In genomic region chr7:2242541-2243482, GRCh38 we compare ENCODE assay signal across 8 cellular contexts. TPM values are rescaled to one million over a fixed set of nuclear protein-coding genes. Genes with fewer than 3 reads are reported as not detected.
DNase-seq lines count a peak whose midpoint lies in the region; ATAC-seq, FAIRE-seq and TF ChIP-seq lines count a peak whose summit lies in the region.

No MANE protein-coding gene starts in this region.

- H3K27me3 ChIP-seq in IMR-90 (ENCODE audit: control insufficient read depth, insufficient read depth, low read length), result no peaks in the 10 kb centered on the region
- no peaks in the 10 kb centered on the region for H3K27me3 ChIP-seq in esophagus muscularis mucosa
- no peaks in the 10 kb centered on the region for H3K27me3 ChIP-seq in pancreas

- BruUV-seq in IMR-90 (replicated peaks; lab: Mats Ljungman, UMichigan), result no TSS peak

- H2BK120ac ChIP-seq in IMR-90 (ENCODE audit: low read depth, low read length), result no peak overlapping the region

- peaks cover 18% of the 10 kb centered on the region for H3K36me3 Mint-ChIP-seq in activated CD4-positive, alpha-beta T cell treated with anti-CD3 and anti-CD28 coated beads, Interleukin-2, amount 10 ng/mL, durations not matched to agents 7 days and 5 days (ENCODE audit: low read depth)

- peak overlapping the region; percentile 97 for H3K27ac Mint-ChIP-seq in activated CD4-positive, alpha-beta T cell treated with anti-CD3 and anti-CD28 coated beads, Interleukin-2, amount 10 ng/mL, durations not matched to agents 7 days and 5 days

- no peak for TF ChIP-seq POLR2A in IMR-90 (IDR thresholded peaks at IDR 0.05; ENCODE audit: low read depth, low read length)
- TF ChIP-seq POLR2A in esophagus muscularis mucosa (IDR thresholded peaks at IDR 0.05; ENCODE audit: low read depth), result no peak

- intact Hi-C loops in IMR-90 (cut with micrococcal nuclease), result loop anchor here (1.0 kb wide), 1 partner anchor 105 kb away; no protein-coding TSS in a partner anchor
- intact Hi-C loops in esophagus muscularis mucosa (cut with DNase I), result no loop called here
- intact Hi-C loops in pancreas (cut with DNase I), result no loop called here

- no peak overlapping the region for H2BK20ac ChIP-seq in IMR-90 (ENCODE audit: low read depth, low read length)

- in situ Hi-C loops in IMR-90 (cut with MboI; ENCODE audit: low sequenced_read_pairs), result no loop called here

- H3K9me1 ChIP-seq in IMR-90 (ENCODE audit: insufficient read depth, low read length), result peaks cover 16% of the 10 kb centered on the region

- H3K36me3 ChIP-seq in IMR-90 (ENCODE audit: control insufficient read depth, insufficient read depth, low read length) (peaks cover 12% of the 10 kb centered on the region), esophagus muscularis mucosa (peaks cover 12 to 18% (median 17%) of the 10 kb centered on the region in 4 donors), pancreas (peaks cover 0 to 4% (median 0%) of the 10 kb centered on the region in 3 donors)

- H3K27me3 Mint-ChIP-seq in activated CD4-positive, alpha-beta T cell treated with anti-CD3 and anti-CD28 coated beads, Interleukin-2, amount 10 ng/mL, durations not matched to agents 7 days and 5 days, result no peaks in the 10 kb centered on the region

- H3K4me2 ChIP-seq in IMR-90 (ENCODE audit: low read depth, low read length), result peak overlapping the region; percentile 93

- H2AK5ac ChIP-seq in IMR-90 (ENCODE audit: low read depth, low read length), result peak overlapping the region; percentile 69

- peaks cover 3% of the 10 kb centered on the region for H3K4me1 ChIP-seq in IMR-90 (ENCODE audit: control insufficient read depth, insufficient read depth, low read length)
- peaks cover 18 to 29% (median 23%) of the 10 kb centered on the region in 4 donors for H3K4me1 ChIP-seq in esophagus muscularis mucosa
- H3K4me1 ChIP-seq in pancreas, result peaks cover 0 to 10% (median 7%) of the 10 kb centered on the region in 3 donors

- 0 out of 2 replicates have a peak overlapping the region, but pooled peaks have one; percentile 19 for H4K5ac ChIP-seq in IMR-90 (ENCODE audit: low read depth, low read length)

- H3K18ac ChIP-seq in IMR-90 (ENCODE audit: low read depth, low read length), result no peak overlapping the region

- H3K14ac ChIP-seq in IMR-90 (replicated peaks; ENCODE audit: low read depth, low read length), result peak overlapping the region; percentile 66

- no peak overlapping the region for H2BK5ac ChIP-seq in IMR-90 (ENCODE audit: low read depth, low read length, poor library complexity, severe bottlenecking)

- peak overlapping the region; percentile 74 for H3K9ac ChIP-seq in IMR-90 (ENCODE audit: low read depth, low read length)

- peak; percentile 35 for DNase-seq in activated CD4-positive, alpha-beta T cell treated with anti-CD3 and anti-CD28 coated beads, Interleukin-2, amount 10 ng/mL, durations not matched to agents 7 days and 5 days
- DNase-seq in activated CD4-positive, alpha-beta T cell treated with anti-CD3 and anti-CD28 coated beads for 4 hours, result no peak
- peak; percentile 20 for DNase-seq in IMR-90
- DNase-seq in UCSD-AML1 (lab: John Stamatoyannopoulos, UW; ENCODE audit: unreplicated experiment), result peak; percentile 34
- DNase-seq in esophagus muscularis mucosa (ENCODE audit: extremely low spot score), result no peak
- DNase-seq in pancreas, result no peak
- DNase-seq in HPDE6-E6E7 (ENCODE audit: extremely low spot score), result no peak
- no peak for DNase-seq in islet precursor cell

- dilution Hi-C loops in IMR-90 (cut with HindIII; ENCODE audit: low sequenced_read_pairs, unreplicated experiment), result no loop called here

- 12% methylated on average over 13 of the region's 21 CpGs; no CpG with 5 or more reads in 1 of the 2 experiments for WGBS in IMR-90 (ENCODE audit: extremely low coverage in 2 of 2, insufficient read length in 1 of 2), 2 experiments
- WGBS in esophagus muscularis mucosa, result 31% methylated on average over 19 of the region's 21 CpGs
- 8 to 20% methylated on average over 21 of the region's 21 CpGs for WGBS in pancreas, 2 donors

- TF ChIP-seq EP300 in esophagus muscularis mucosa (IDR thresholded peaks at IDR 0.05), result no peak

- H4K8ac ChIP-seq in IMR-90 (ENCODE audit: low read depth in 2 of 2, low read length in 2 of 2), result peak overlapping the region; percentile 57 to 82; a peak in 3 of 4 replicates

- POLR2A ChIA-PET in activated CD4-positive, alpha-beta T cell treated with anti-CD3 and anti-CD28 coated beads, Interleukin-2, amount 10 ng/mL, durations not matched to agents 7 days and 5 days (lab: Charles Lee), result no interaction called here
- POLR2A ChIA-PET in IMR-90 (lab: Charles Lee; ENCODE audit: unreplicated experiment), result no interaction called here

- H3K4me3 Mint-ChIP-seq in activated CD4-positive, alpha-beta T cell treated with anti-CD3 and anti-CD28 coated beads, Interleukin-2, amount 10 ng/mL, durations not matched to agents 7 days and 5 days, result peak overlapping the region; percentile 96

- peaks cover 30 to 55% of the 10 kb centered on the region in 2 experiments for H3K79me1 ChIP-seq in IMR-90 (ENCODE audit: low read depth in 1 of 2, low read length in 2 of 2)

- peak overlapping the region; percentile 63; the same call in 1 of the 2 replicates for H3K27ac ChIP-seq in IMR-90 (ENCODE audit: insufficient read depth, low read length)
- H3K27ac ChIP-seq in esophagus muscularis mucosa (replicated peaks in 1 of 4), result peak overlapping the region in 3 of 4 donors; percentile 67 to 77 (median 68)
- no peak overlapping the region for H3K27ac ChIP-seq in pancreas

- H3K4me3 ChIP-seq in IMR-90 (ENCODE audit: insufficient read depth, low read depth, low read length), result peak overlapping the region; percentile 98
- peak overlapping the region; percentile 84 to 100 (median 94) for H3K4me3 ChIP-seq in esophagus muscularis mucosa
- peak overlapping the region; percentile 79 to 97 (median 92) for H3K4me3 ChIP-seq in pancreas

- peak overlapping the region; percentile 59 for H4K91ac ChIP-seq in IMR-90 (ENCODE audit: insufficient read depth, low read depth, low read length)

- H3K9me3 Mint-ChIP-seq in activated CD4-positive, alpha-beta T cell treated with anti-CD3 and anti-CD28 coated beads, Interleukin-2, amount 10 ng/mL, durations not matched to agents 7 days and 5 days, result no peaks in the 10 kb centered on the region

- TF ChIP-seq CTCF in IMR-90 (conservative IDR thresholded peaks at IDR 0.05; ENCODE audit: low read depth, low read length), result no peak
- peak in 1 of 3 experiments; percentile 2 for TF ChIP-seq CTCF in esophagus muscularis mucosa (IDR thresholded peaks at IDR 0.05)
- TF ChIP-seq CTCF in pancreas (IDR thresholded peaks at IDR 0.05), result no peak

- H4K20me1 ChIP-seq in IMR-90 (ENCODE audit: insufficient read depth, low read length), result peaks cover 7% of the 10 kb centered on the region; the same call in 1 of the 2 replicates

- peak overlapping the region; percentile 59; the same call in 1 of the 2 replicates for H3K23ac ChIP-seq in IMR-90 (ENCODE audit: low read depth, low read length)

- peak overlapping the region; percentile 51 for H2AK9ac ChIP-seq in IMR-90 (replicated peaks; ENCODE audit: low read depth, low read length, poor library complexity)

- peaks cover 36% of the 10 kb centered on the region for H3K4me1 Mint-ChIP-seq in activated CD4-positive, alpha-beta T cell treated with anti-CD3 and anti-CD28 coated beads, Interleukin-2, amount 10 ng/mL, durations not matched to agents 7 days and 5 days

- no peak overlapping the region for H2BK15ac ChIP-seq in IMR-90 (ENCODE audit: low read depth, low read length)

- no peak for FAIRE-seq in pancreas (lab: Jason Lieb, UNC)

- H3K4ac ChIP-seq in IMR-90 (ENCODE audit: low read depth, low read length), result peak overlapping the region; percentile 77

- peak overlapping the region; percentile 21 for H3K56ac ChIP-seq in IMR-90 (ENCODE audit: extremely low read depth, insufficient read depth, low read length)

- ATAC-seq in IMR-90 (ENCODE audit: low read depth), result peak; percentile 30
- ATAC-seq in pancreas, result peak; percentile 6 to 26 (median 12)

- H3K9me3 ChIP-seq in IMR-90 (ENCODE audit: control insufficient read depth, insufficient read depth, low read length) (no peaks in the 10 kb centered on the region), esophagus muscularis mucosa (no peaks in the 10 kb centered on the region), pancreas (no peaks in the 10 kb centered on the region)

- CTCF ChIA-PET in activated CD4-positive, alpha-beta T cell treated with anti-CD3 and anti-CD28 coated beads, Interleukin-2, amount 10 ng/mL, durations not matched to agents 7 days and 5 days (lab: Charles Lee), result interaction anchor here (2.6 kb wide), 1 partner anchor 11 kb away, joined by 13 read pairs; the partner anchor contains the start of gene MAD1L1
- CTCF ChIA-PET in IMR-90 (lab: Yijun Ruan, JAX), result interaction anchor here (2.4 kb wide), 1 partner anchor 105 kb away, joined by 7 read pairs; no protein-coding TSS in a partner anchor

- peak overlapping the region; percentile 95 for H2AFZ ChIP-seq in IMR-90 (replicated peaks; ENCODE audit: low read length, poor library complexity)

- TF ChIP-seq RAD21 in IMR-90 (IDR thresholded peaks at IDR 0.05; ENCODE audit: low read length), result no peak

RNA-seq across cellular contexts. Expression of gene NUDT1, which starts 0.8 kb away (rescaled TPM):
- total RNA-seq in activated CD4-positive, alpha-beta T cell treated with anti-CD3 and anti-CD28 coated beads, Interleukin-2, amount 10 ng/mL, durations not matched to agents 7 days and 5 days, result 100 to 1,000 TPM in 1 of 2 experiments, 10 to 100 TPM in 1; 77.4 to 104 TPM
- 36.1 and 49.1 TPM in 2 replicates for total RNA-seq in IMR-90 (2012; rRNA removed)
- 33.4 and 37.2 TPM in 2 replicates for polyA plus RNA-seq in IMR-90 (2012; rRNA removed)
- polyA plus RNA-seq in IMR-90 (2012; cell fraction: cytosol; rRNA removed), result 52.3 and 59.0 TPM in 2 replicates
- polyA plus RNA-seq in IMR-90 (2012; cell fraction: nucleus; rRNA removed; ENCODE audit: low replicate concordance), result 19.0 and 25.0 TPM in 2 replicates
- total RNA-seq in esophagus muscularis mucosa, result 10 to 100 TPM; 10.9 to 18.7 (median 18.0) TPM
- total RNA-seq in pancreas, result 1 to 10 TPM; 2.6 to 6.9 (median 3.7) TPM
- 1 to 10 TPM; 6.4 to 7.2 TPM for polyA plus RNA-seq in pancreas

RNA-seq across cellular contexts. Expression of gene MRM2, which starts 0.8 kb away (rescaled TPM):
- total RNA-seq in activated CD4-positive, alpha-beta T cell treated with anti-CD3 and anti-CD28 coated beads, Interleukin-2, amount 10 ng/mL, durations not matched to agents 7 days and 5 days, result 10 to 100 TPM; 28.6 to 28.8 TPM
- total RNA-seq in IMR-90 (2012; rRNA removed) (23.1 and 23.8 TPM in 2 replicates), esophagus muscularis mucosa (10 to 100 TPM; 13.3 to 20.3 (median 16.5) TPM), pancreas (10 to 100 TPM in 1 of 6 donors, 1 to 10 TPM in 5; 3.5 to 11.8 (median 7.7) TPM)
- polyA plus RNA-seq in IMR-90 (2012; rRNA removed) (16.9 and 19.1 TPM in 2 replicates), pancreas (10 to 100 TPM in 1 of 2 donors, 1 to 10 TPM in 1; 8.2 to 12.3 TPM)
- 11.2 and 11.8 TPM in 2 replicates for polyA plus RNA-seq in IMR-90 (2012; cell fraction: cytosol; rRNA removed)
- polyA plus RNA-seq in IMR-90 (2012; cell fraction: nucleus; rRNA removed; ENCODE audit: low replicate concordance), result 6.1 and 6.2 TPM in 2 replicates

RNA-seq across cellular contexts. Expression of gene MAD1L1, which starts 10.1 kb away (rescaled TPM):
- 100 to 1,000 TPM; 125 to 127 TPM for total RNA-seq in activated CD4-positive, alpha-beta T cell treated with anti-CD3 and anti-CD28 coated beads, Interleukin-2, amount 10 ng/mL, durations not matched to agents 7 days and 5 days
- total RNA-seq in IMR-90 (2012; rRNA removed) (40.9 and 41.7 TPM in 2 replicates), esophagus muscularis mucosa (10 to 100 TPM; 22.2 to 33.1 (median 29.5) TPM), pancreas (10 to 100 TPM in 4 of 6 donors, 1 to 10 TPM in 2; 9.8 to 13.8 (median 10.8) TPM)
- polyA plus RNA-seq in IMR-90 (2012; rRNA removed) (29.0 and 31.5 TPM in 2 replicates), pancreas (10 to 100 TPM; 12.3 to 28.2 TPM)
- polyA plus RNA-seq in IMR-90 (2012; cell fraction: cytosol; rRNA removed), result 27.7 and 28.1 TPM in 2 replicates
- polyA plus RNA-seq in IMR-90 (2012; cell fraction: nucleus; rRNA removed; ENCODE audit: low replicate concordance), result 13.2 and 34.4 TPM in 2 replicates

Comparison
In these comparisons a context has a peak if more than half of its experiments do, and no peak if none do; other contexts are left out.
1. DNase-seq: peak in activated CD4-positive, alpha-beta T cell treated with anti-CD3 and anti-CD28 coated beads, Interleukin-2, amount 10 ng/mL, durations not matched to agents 7 days and 5 days (single experiment), IMR-90 (single experiment) and UCSD-AML1 (single experiment); none in activated CD4-positive, alpha-beta T cell treated with anti-CD3 and anti-CD28 coated beads for 4 hours (0 of 2), esophagus muscularis mucosa (single experiment), pancreas (0 of 6), HPDE6-E6E7 (single experiment) and islet precursor cell (single experiment).
2. H3K27ac ChIP-seq: peak in IMR-90 (single experiment) and esophagus muscularis mucosa (3 of 4); none in pancreas (0 of 4).
3. Peak in every context shown above with its lines, with median percentiles within 50 percentile points of each other: H3K4me3 ChIP-seq.